8 cellular contexts compared by ENCODE assay signal in genomic region chr6:20291764-20292227, GRCh38.
A peak's percentile ranks its signal among the peaks of the same experiment; 100 is the strongest.
DNase-seq lines count a peak whose midpoint lies in the region; ATAC-seq, FAIRE-seq and TF ChIP-seq lines count a peak whose summit lies in the region.

No MANE protein-coding gene starts in this region.

- in situ Hi-C loops in GM23248 (cut with MboI), result loop anchor here (5.0 kb wide), 1 partner anchor 236 kb away; no protein-coding TSS in a partner anchor

- peak; percentile 79 for FAIRE-seq in RCC 7860 (lab: Jason Lieb, UNC)

- peak overlapping the region; percentile 33 to 55 for H3K4me3 Mint-ChIP-seq in activated T-cell treated with anti-CD3 and anti-CD28 coated beads, Interleukin-2, amount 50 U/mL, for 72 hours

- H3K27ac ChIP-seq in GM23248 (no peak overlapping the region), neutrophil (no peak overlapping the region), substantia nigra (ENCODE audit: low read depth, low read length, poor library complexity, severe bottlenecking) (no peak overlapping the region)

- DNase-seq in EH (ENCODE audit: low read depth), result peak; percentile 82
- peak; percentile 79 for DNase-seq in GM23248
- DNase-seq in LHCN-M2 (ENCODE audit: low read depth), result peak; percentile 79
- peak; percentile 45 for DNase-seq in RCC 7860 (ENCODE audit: low spot score)
- peak; percentile 77 to 79 for DNase-seq in activated T-cell treated with anti-CD3 and anti-CD28 coated beads, Interleukin-2, amount 50 U/mL, for 72 hours
- DNase-seq in fibroblast of pulmonary artery (ENCODE audit: low read depth), result peak; percentile 90
- peak in 44 of 49 donors; percentile 2 to 76 (median 45) for DNase-seq in substantia nigra (lab: John Stamatoyannopoulos, UW)

- no peaks in the 10 kb centered on the region for H3F3A ChIP-seq in GM23248 (ENCODE audit: insufficient read depth)

- H2AFZ ChIP-seq in GM23248, result peak overlapping the region; percentile 76

- no peak overlapping the region for H3K4me3 ChIP-seq in GM23248
- no peak overlapping the region for H3K4me3 ChIP-seq in fibroblast of pulmonary artery (replicated peaks; ENCODE audit: low read depth, low read length)
- H3K4me3 ChIP-seq in neutrophil (ENCODE audit: low read depth in 1 of 2, low read length in 1 of 2), result no peak overlapping the region

- TF ChIP-seq CTCF in fibroblast of pulmonary artery (IDR thresholded peaks at IDR 0.05; ENCODE audit: low read length, missing control alignments) (peak; percentile 93), neutrophil (IDR thresholded peaks at IDR 0.05) (peak; percentile 88)

- no peaks in the 10 kb centered on the region for H3K27me3 ChIP-seq in GM23248 (replicated peaks; ENCODE audit: insufficient read depth)
- H3K27me3 ChIP-seq in neutrophil, result no peaks in the 10 kb centered on the region

- no peaks in the 10 kb centered on the region for H3K36me3 ChIP-seq in GM23248 (ENCODE audit: low read depth)
- no peaks in the 10 kb centered on the region for H3K36me3 ChIP-seq in neutrophil

- H3K9me3 ChIP-seq in GM23248 (ENCODE audit: low read depth) (no peaks in the 10 kb centered on the region), neutrophil (no peaks in the 10 kb centered on the region)

- 1 to 2% methylated on average over 7 of the region's 7 CpGs for WGBS in GM23248 (ENCODE audit: low coverage in 1 of 2, low lambda C conversion rate in 2 of 2, missing lambda C conversion rate in 2 of 2), 2 experiments

- H3K4me1 ChIP-seq in GM23248 (ENCODE audit: insufficient read depth), result no peaks in the 10 kb centered on the region
- H3K4me1 ChIP-seq in neutrophil (ENCODE audit: control insufficient read depth in 1 of 2, insufficient read depth in 1 of 2, low read depth in 1 of 2, low read length in 1 of 2), result no peaks in the 10 kb centered on the region

- H3K9me3 Mint-ChIP-seq in activated T-cell treated with anti-CD3 and anti-CD28 coated beads, Interleukin-2, amount 50 U/mL, for 72 hours, result no peaks in the 10 kb centered on the region

- H3K4me2 ChIP-seq in GM23248 (ENCODE audit: unreplicated experiment), result no peak overlapping the region

- no peaks in the 10 kb centered on the region for H3K36me3 Mint-ChIP-seq in activated T-cell treated with anti-CD3 and anti-CD28 coated beads, Interleukin-2, amount 50 U/mL, for 72 hours (ENCODE audit: insufficient read depth in 2 of 2)

- no peaks in the 10 kb centered on the region for H4K20me1 ChIP-seq in GM23248 (ENCODE audit: insufficient read depth)

- peak; percentile 87 to 91 for ATAC-seq in activated T-cell treated with anti-CD3 and anti-CD28 coated beads, Interleukin-2, amount 50 U/mL, for 72 hours (replicated peaks in 1 of 2)

- no peak overlapping the region for H3K9ac ChIP-seq in GM23248

- H3K79me2 ChIP-seq in GM23248 (ENCODE audit: insufficient read depth), result no peaks in the 10 kb centered on the region

- H3K9me2 ChIP-seq in GM23248 (ENCODE audit: insufficient read depth), result no peaks in the 10 kb centered on the region

- peaks cover 23% of the 10 kb centered on the region for H3K4me1 Mint-ChIP-seq in activated T-cell treated with anti-CD3 and anti-CD28 coated beads, Interleukin-2, amount 50 U/mL, for 72 hours (ENCODE audit: low read depth)

- no peaks in the 10 kb centered on the region for H3K27me3 Mint-ChIP-seq in activated T-cell treated with anti-CD3 and anti-CD28 coated beads, Interleukin-2, amount 50 U/mL, for 72 hours (ENCODE audit: low read depth)

- no peak overlapping the region for H3K27ac Mint-ChIP-seq in activated T-cell treated with anti-CD3 and anti-CD28 coated beads, Interleukin-2, amount 50 U/mL, for 72 hours
